13 cellular contexts compared by ENCODE assay signal in genomic region chr1:155706101-155706619, GRCh38. TPM values are rescaled to one million over a fixed set of nuclear protein-coding genes. Genes with fewer than 3 reads are reported as not detected.
A peak's percentile ranks its signal among the peaks of the same experiment; 100 is the strongest.
DNase-seq lines count a peak whose midpoint lies in the region; ATAC-seq and TF ChIP-seq lines count a peak whose summit lies in the region.
"Had no signal": no experiment of that assay in that cellular context is flagged by ENCODE, and none has a peak within 500 bp of the region (broad histone marks: within the 10 kb centered on the region; RNA-seq: fewer than 3 reads in every experiment).

No MANE protein-coding gene starts in this region.

- no peak for TF ChIP-seq CTCF in MCF 10A (IDR thresholded peaks at IDR 0.05; ENCODE audit: unreplicated experiment)
- TF ChIP-seq CTCF in breast epithelium (IDR thresholded peaks at IDR 0.05), result no peak
- no peak for TF ChIP-seq CTCF in foreskin keratinocyte (conservative IDR thresholded peaks at IDR 0.05)

- H3K4me1 ChIP-seq in breast epithelium (no peaks in the 10 kb centered on the region), foreskin keratinocyte (peaks cover 17% of the 10 kb centered on the region)

- no TSS peak for BruUV-seq in MCF 10A (replicated peaks; lab: Mats Ljungman, UMichigan)

- no peak overlapping the region for H3K4me3 ChIP-seq in breast epithelium
- H3K4me3 ChIP-seq: spleen had no signal

- no peak overlapping the region for H3K27ac Mint-ChIP-seq in MCF 10A (ENCODE audit: low read depth, unreplicated experiment)

- peaks cover 27% of the 10 kb centered on the region for H3K36me3 Mint-ChIP-seq in MCF 10A (ENCODE audit: insufficient read depth, unreplicated experiment)

- H3K27me3 ChIP-seq in breast epithelium, result no peaks in the 10 kb centered on the region
- no peaks in the 10 kb centered on the region for H3K27me3 ChIP-seq in foreskin keratinocyte
- H3K27me3 ChIP-seq: spleen had no signal

- TF ChIP-seq POLR2A in breast epithelium (IDR thresholded peaks at IDR 0.05), result no peak

- H3K27me3 Mint-ChIP-seq in MCF 10A (ENCODE audit: insufficient read depth, unreplicated experiment), result no peaks in the 10 kb centered on the region

- no peaks in the 10 kb centered on the region for H3K9me3 ChIP-seq in breast epithelium
- H3K9me3 ChIP-seq: spleen had no signal

- H3K9me3 Mint-ChIP-seq in MCF 10A (ENCODE audit: unreplicated experiment), result peaks cover 5% of the 10 kb centered on the region

- CTCF ChIA-PET in MCF 10A (lab: Yijun Ruan, JAX), result interaction anchor here (0.6 to 1.7 kb wide), 3 partner anchors 12 to 114 kb away, joined by 3 to 4 read pairs (median 3); no protein-coding TSS in a partner anchor

- H3K4me1 Mint-ChIP-seq in MCF 10A (ENCODE audit: insufficient read depth, unreplicated experiment), result peaks cover 20% of the 10 kb centered on the region

- DNase-seq in MCF 10A (ENCODE audit: unreplicated experiment) (peak; percentile 56), breast epithelium (ENCODE audit: low spot score in 2 of 2) (no peak), amniotic epithelial cell (ENCODE audit: low read depth) (peak; percentile 60), foreskin keratinocyte (peak; percentile 44 to 73), foreskin melanocyte (no peak)
- no peak for DNase-seq in stimulated activated CD4-positive, alpha-beta T cell treated with anti-CD3 and anti-CD28 coated beads, Interleukin-4, amount 100 ng/mL, for 4 hours
- no peak for DNase-seq in stimulated activated CD4-positive, alpha-beta T cell treated with anti-CD3 and anti-CD28 coated beads, Interleukin-1b, Interleukin-23, amount 100 ng/mL, for 48 hours
- DNase-seq: 8988T; effector memory CD4-positive, alpha-beta T cell; hippocampal formation; Karpas-422; spleen had no signal

- no peak overlapping the region for H3K4me3 Mint-ChIP-seq in MCF 10A (ENCODE audit: unreplicated experiment)

- intact Hi-C loops in MCF 10A (cut with micrococcal nuclease) (no loop called here), breast epithelium (cut with DNase I; ENCODE audit: low total_unique reads) (no loop called here)

- no peaks in the 10 kb centered on the region for H3K36me3 ChIP-seq in breast epithelium

- ATAC-seq in foreskin keratinocyte (peak; percentile 57), HG02852 (IDR thresholded peaks at IDR 0.05; ENCODE audit: unreplicated experiment) (no peak)

- no peak overlapping the region for H3K27ac ChIP-seq in breast epithelium
- H3K27ac ChIP-seq in foreskin keratinocyte, result no peak overlapping the region
- H3K27ac ChIP-seq: spleen had no signal

- POLR2A ChIA-PET in MCF 10A (lab: Yijun Ruan, JAX), result interaction anchor here (0.6 to 1.9 kb wide), 4 partner anchors 9 to 54 kb away, joined by 3 to 7 read pairs (median 4); no protein-coding TSS in a partner anchor

RNA-seq across cellular contexts. Expression of gene DAP3, which starts 17.3 kb away (rescaled TPM):
- total RNA-seq in MCF 10A (2022), result 226 and 235 TPM in 2 replicates
- 100 to 1,000 TPM; 143 to 195 (median 168) TPM for total RNA-seq in breast epithelium
- 87.4 and 91.6 TPM in 2 replicates for total RNA-seq in foreskin keratinocyte
- polyA plus RNA-seq in foreskin keratinocyte, result 81.7 and 90.0 TPM in 2 replicates

RNA-seq across cellular contexts. Expression of gene YY1AP1, which starts 17.6 kb away (rescaled TPM):
- 78.6 and 88.5 TPM in 2 replicates for total RNA-seq in MCF 10A (2022)
- total RNA-seq in breast epithelium, result 100 to 1,000 TPM; 107 to 156 (median 155) TPM
- total RNA-seq in foreskin keratinocyte, result 34.8 and 35.2 TPM in 2 replicates
- 28.6 and 29.3 TPM in 2 replicates for polyA plus RNA-seq in foreskin keratinocyte

Comparison
In these comparisons a context has a peak if more than half of its experiments do, and no peak if none do; other contexts are left out.
1. DNase-seq: peak in MCF 10A (single experiment), amniotic epithelial cell (single experiment) and foreskin keratinocyte (2 of 2); none in breast epithelium (0 of 2), stimulated activated CD4-positive, alpha-beta T cell treated with anti-CD3 and anti-CD28 coated beads, Interleukin-4, amount 100 ng/mL, for 4 hours (0 of 2), stimulated activated CD4-positive, alpha-beta T cell treated with anti-CD3 and anti-CD28 coated beads, Interleukin-1b, Interleukin-23, amount 100 ng/mL, for 48 hours (single experiment) and foreskin melanocyte (single experiment).